27 cellular contexts compared by ENCODE assay signal in genomic region chr4:1952719-1953118, GRCh38.
"Had no signal": no experiment of that assay in that cellular context is flagged by ENCODE, and none has a peak within 500 bp of the region (broad histone marks: within the 10 kb centered on the region; RNA-seq: fewer than 3 reads in every experiment).

No MANE protein-coding gene starts in this region.

- H3K27ac Mint-ChIP-seq: activated B cell treated with CpG ODN at 0.5 μM for 24 hours; activated CD8-positive, alpha-beta T cell treated with anti-CD3 and anti-CD28 coated beads for 36 hours; activated naive CD8-positive, alpha-beta T cell treated with anti-CD3 and anti-CD28 coated beads for 36 hours; activated T-cell treated with anti-CD3 and anti-CD28 coated beads, Interleukin-2, amount 50 U/mL, for 72 hours; nephron; T-helper 2 cell treated with Interferon-gamma antibody and Interleukin-4, amounts not matched to agents 5 μg/mL and 100 μg/mL, for 36 hours had no signal

- H3K27me3 ChIP-seq: adrenal gland, ascending aorta, esophagus muscularis mucosa, neutrophil, ovary, right atrium auricular region, testis, transverse colon had no signal

- H3K4me3 ChIP-seq: adrenal gland, ascending aorta, esophagus muscularis mucosa, left ventricle myocardium inferior, lung, ovary, right atrium auricular region, testis, transverse colon had no signal

- H3K9me3 Mint-ChIP-seq: activated B cell treated with CpG ODN at 0.5 μM for 24 hours; activated CD8-positive, alpha-beta T cell treated with anti-CD3 and anti-CD28 coated beads for 36 hours; activated naive CD8-positive, alpha-beta T cell treated with anti-CD3 and anti-CD28 coated beads for 36 hours; activated T-cell treated with anti-CD3 and anti-CD28 coated beads, Interleukin-2, amount 50 U/mL, for 72 hours; central memory CD8-positive, alpha-beta T cell; nephron; T-helper 2 cell treated with Interferon-gamma antibody and Interleukin-4, amounts not matched to agents 5 μg/mL and 100 μg/mL, for 36 hours had no signal

- H3K4me3 Mint-ChIP-seq: activated B cell treated with CpG ODN at 0.5 μM for 24 hours; activated CD8-positive, alpha-beta T cell treated with anti-CD3 and anti-CD28 coated beads for 36 hours; activated naive CD8-positive, alpha-beta T cell treated with anti-CD3 and anti-CD28 coated beads for 36 hours; activated T-cell treated with anti-CD3 and anti-CD28 coated beads, Interleukin-2, amount 50 U/mL, for 72 hours; central memory CD8-positive, alpha-beta T cell; nephron; T-helper 2 cell treated with Interferon-gamma antibody and Interleukin-4, amounts not matched to agents 5 μg/mL and 100 μg/mL, for 36 hours had no signal

- H3K27me3 Mint-ChIP-seq: activated B cell treated with CpG ODN at 0.5 μM for 24 hours; activated CD8-positive, alpha-beta T cell treated with anti-CD3 and anti-CD28 coated beads for 36 hours; activated naive CD8-positive, alpha-beta T cell treated with anti-CD3 and anti-CD28 coated beads for 36 hours; central memory CD8-positive, alpha-beta T cell had no signal

- H3K36me3 ChIP-seq: ovary had no signal

- H3K27ac ChIP-seq: adrenal gland, ascending aorta, esophagus muscularis mucosa, left ventricle myocardium inferior, neutrophil, ovary, right atrium auricular region, testis, transverse colon had no signal

- H3K4me1 ChIP-seq: adrenal gland, ascending aorta, esophagus muscularis mucosa, left ventricle myocardium inferior, right atrium auricular region, testis, transverse colon had no signal

- ATAC-seq: activated CD8-positive, alpha-beta T cell treated with anti-CD3 and anti-CD28 coated beads for 36 hours had no signal

- H3K4me1 Mint-ChIP-seq: activated B cell treated with CpG ODN at 0.5 μM for 24 hours; activated naive CD8-positive, alpha-beta T cell treated with anti-CD3 and anti-CD28 coated beads for 36 hours; nephron had no signal

- DNase-seq: activated B cell treated with CpG ODN at 0.5 μM for 24 hours; activated CD4-positive, alpha-beta T cell treated with anti-CD3 and anti-CD28 coated beads, Interleukin-2, amount 50 U/mL, for 1 hour; activated CD8-positive, alpha-beta T cell treated with anti-CD3 and anti-CD28 coated beads for 36 hours; activated naive CD4-positive, alpha-beta T cell treated with Interleukin-2 at 50 U/mL for 16 hours; activated naive CD8-positive, alpha-beta T cell treated with anti-CD3 and anti-CD28 coated beads for 36 hours; activated T-cell treated with anti-CD3 and anti-CD28 coated beads, Interleukin-2, amount 50 U/mL, for 72 hours; adrenal gland; dermis blood vessel endothelial cell; effector CD4-positive, alpha-beta T cell; foreskin melanocyte; left ventricle myocardium inferior; mesendoderm; ovary; stimulated activated CD4-positive, alpha-beta T cell treated with anti-CD3 and anti-CD28 coated beads, Interleukin-15, amount 100 ng/mL, for 24 hours; stimulated activated CD4-positive, alpha-beta T cell treated with anti-CD3 and anti-CD28 coated beads, Interleukin-2, amount 100 ng/mL, for 24 hours; stimulated activated naive CD4-positive, alpha-beta T cell; T-helper 1 cell; testis; transverse colon had no signal

- H3K9me3 ChIP-seq: adrenal gland, ascending aorta, esophagus muscularis mucosa, left ventricle myocardium inferior, neutrophil, ovary, right atrium auricular region, testis, transverse colon had no signal
